9 cellular contexts compared by ENCODE assay signal in the genomic region with DNA sequence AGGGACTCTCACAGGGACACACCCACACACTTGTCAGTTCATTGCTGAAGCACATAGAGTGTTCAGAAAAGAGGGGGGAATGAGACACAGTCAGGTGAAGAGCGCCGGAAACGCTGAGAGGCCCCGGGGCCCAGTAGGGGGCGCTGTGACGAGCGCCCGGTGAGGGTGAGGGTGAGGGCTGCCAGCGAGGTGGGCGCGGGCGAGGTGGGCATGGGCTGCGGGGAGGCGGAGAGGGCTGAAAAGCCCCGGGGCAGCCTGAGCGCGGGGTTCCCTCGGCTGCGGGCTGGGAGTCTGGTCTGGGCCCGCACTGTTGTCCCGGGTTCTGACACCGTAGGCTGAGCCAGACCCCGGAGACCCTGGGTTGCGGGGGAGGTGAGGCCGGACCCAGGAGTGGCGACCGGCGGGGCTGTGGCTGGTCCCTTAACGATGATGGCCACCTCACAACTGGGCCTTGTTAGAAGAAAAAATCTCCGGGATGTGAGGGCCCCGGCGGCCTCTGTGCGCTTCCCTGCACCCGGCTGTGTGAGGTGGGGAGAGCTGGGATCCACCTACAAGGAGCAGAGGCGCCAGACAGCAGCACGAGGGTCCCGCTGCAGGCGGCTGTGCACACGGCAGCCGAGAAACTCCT.
A peak's percentile ranks its signal among the peaks of the same experiment; 100 is the strongest.
DNase-seq lines count a peak whose midpoint lies in the region; ATAC-seq and TF ChIP-seq lines count a peak whose summit lies in the region.
"Had no signal": no experiment of that assay in that cellular context is flagged by ENCODE, and none has a peak within 500 bp of the region (broad histone marks: within the 10 kb centered on the region; RNA-seq: fewer than 3 reads in every experiment).

No MANE protein-coding gene starts in this region.

- POLR2A ChIA-PET in Panc1 (lab: Charles Lee): no interaction called here

- DNase-seq in left ventricle myocardium inferior: no peak
- DNase-seq in left cardiac atrium: no peak
- no peak for DNase-seq in Panc1 (ENCODE audit: low read depth, low spot score)
- DNase-seq in iPS DF 6.9 (ENCODE audit: low read depth, low spot score): no peak
- DNase-seq in medulla oblongata (ENCODE audit: extremely low spot score): no peak
- no peak for DNase-seq in SKM-1 (lab: John Stamatoyannopoulos, UW; ENCODE audit: unreplicated experiment)
- DNase-seq: EL had no signal

- peak; percentile 52 for TF ChIP-seq CTCF in left ventricle myocardium inferior (IDR thresholded peaks at IDR 0.05; ENCODE audit: borderline replicate concordance)
- peak; percentile 67 for TF ChIP-seq CTCF in Panc1 (IDR thresholded peaks at IDR 0.05)

- H3K9me3 ChIP-seq in left ventricle myocardium inferior (replicated peaks) (no peaks in the 10 kb centered on the region), Panc1 (ENCODE audit: control insufficient read depth, insufficient read depth, low read depth, low read length) (no peaks in the 10 kb centered on the region), iPS DF 6.9 (ENCODE audit: control insufficient read depth, insufficient read depth, low read length) (no peaks in the 10 kb centered on the region), thymus (ENCODE audit: control insufficient read depth) (no peaks in the 10 kb centered on the region)

- in situ Hi-C loops in Panc1 (cut with HindIII; ENCODE audit: low pct_unique_long_range_greater_than_20kb, low sequenced_read_pairs): no loop called here

- H3K4me1 ChIP-seq in left ventricle myocardium inferior: peaks cover 9% of the 10 kb centered on the region
- no peaks in the 10 kb centered on the region for H3K4me1 ChIP-seq in Panc1 (ENCODE audit: control insufficient read depth, insufficient read depth, low read length)
- H3K4me1 ChIP-seq in iPS DF 6.9 (ENCODE audit: control insufficient read depth, insufficient read depth, low read length): no peaks in the 10 kb centered on the region; the same call in none of the 2 replicates
- H3K4me1 ChIP-seq in thymus (ENCODE audit: control insufficient read depth, insufficient read depth, low read length): peaks cover 64% of the 10 kb centered on the region

- intact Hi-C loops in left ventricle myocardium inferior (cut with micrococcal nuclease): no loop called here
- intact Hi-C loops in left cardiac atrium (cut with DNase I): no loop called here
- intact Hi-C loops in Panc1 (cut with micrococcal nuclease; ENCODE audit: unreplicated experiment): no loop called here

- H3K36me3 ChIP-seq in left ventricle myocardium inferior: no peaks in the 10 kb centered on the region
- no peaks in the 10 kb centered on the region for H3K36me3 ChIP-seq in Panc1 (ENCODE audit: control insufficient read depth, insufficient read depth, low read length)
- no peaks in the 10 kb centered on the region for H3K36me3 ChIP-seq in iPS DF 6.9 (ENCODE audit: control insufficient read depth, insufficient read depth, low read length)
- no peaks in the 10 kb centered on the region for H3K36me3 ChIP-seq in thymus (ENCODE audit: control insufficient read depth, insufficient read depth)

- no peak overlapping the region for H3K27ac ChIP-seq in left ventricle myocardium inferior (replicated peaks)
- H3K27ac ChIP-seq in Panc1 (ENCODE audit: low read length): no peak overlapping the region
- H3K27ac ChIP-seq in iPS DF 6.9 (ENCODE audit: low read length): no peak overlapping the region
- peak overlapping the region; percentile 75 for H3K27ac ChIP-seq in thymus (ENCODE audit: low read depth)

- no TSS peak for BruUV-seq in Panc1 (replicated peaks; lab: Mats Ljungman, UMichigan)

- ATAC-seq in left cardiac atrium (no peak), Panc1 (no peak; the same call in 1 of the 2 replicates), HG03025 (IDR thresholded peaks at IDR 0.05; ENCODE audit: low FRiP score, unreplicated experiment) (no peak)

- H3K4me3 ChIP-seq in left ventricle myocardium inferior (peak overlapping the region; percentile 29), Panc1 (ENCODE audit: low read depth in 2 of 2, low read length in 2 of 2) (no peak overlapping the region), iPS DF 6.9 (ENCODE audit: low read length) (peak overlapping the region; percentile 43; the same call in 1 of the 2 replicates), thymus (ENCODE audit: low read length) (no peak overlapping the region)

- no CpG with 5 or more reads among the region's 40 CpGs for WGBS in iPS DF 6.9 (ENCODE audit: insufficient coverage, insufficient read length)
- 64% methylated on average over 40 of the region's 40 CpGs for WGBS in thymus

- H3K27me3 ChIP-seq in left ventricle myocardium inferior (ENCODE audit: low read depth): peaks cover 60% of the 10 kb centered on the region
- no peaks in the 10 kb centered on the region for H3K27me3 ChIP-seq in Panc1 (ENCODE audit: control insufficient read depth, insufficient read depth, low read length)
- no peaks in the 10 kb centered on the region for H3K27me3 ChIP-seq in iPS DF 6.9 (ENCODE audit: control insufficient read depth, insufficient read depth, low read length)
- H3K27me3 ChIP-seq in thymus (ENCODE audit: control insufficient read depth, insufficient read depth): no peaks in the 10 kb centered on the region

- CTCF ChIA-PET in Panc1 (lab: Charles Lee): no interaction called here

Comparison
In these comparisons a context has a peak if more than half of its experiments do, and no peak if none do; other contexts are left out.
1. H3K4me3 ChIP-seq: peak in left ventricle myocardium inferior (single experiment) and iPS DF 6.9 (single experiment); none in Panc1 (0 of 2) and thymus (single experiment).